In genomic region chr14:32230181-32230580, GRCh38 we compare ENCODE assay signal across 14 cellular contexts. TPM values are rescaled to one million over a fixed set of nuclear protein-coding genes. Genes with fewer than 3 reads are reported as not detected.
A peak's percentile ranks its signal among the peaks of the same experiment; 100 is the strongest.
DNase-seq lines count a peak whose midpoint lies in the region; ATAC-seq, FAIRE-seq and TF ChIP-seq lines count a peak whose summit lies in the region.
"Had no signal": no experiment of that assay in that cellular context is flagged by ENCODE, and none has a peak within 500 bp of the region (broad histone marks: within the 10 kb centered on the region; RNA-seq: fewer than 3 reads in every experiment).

No MANE protein-coding gene starts in this region.

- no peak overlapping the region for H3K4me3 ChIP-seq in bronchial epithelial cell (ENCODE audit: low read depth, low read length)
- H3K4me3 ChIP-seq: ascending aorta, GM23338 had no signal

- DNase-seq in AG08395 (ENCODE audit: low spot score) (peak; percentile 48), HTR-8/SVneo (ENCODE audit: insufficient read length, low spot score) (peak; percentile 30), bronchial epithelial cell (ENCODE audit: low read depth) (peak; percentile 85), left lobe of liver (ENCODE audit: low spot score) (no peak), mesenteric fat pad (ENCODE audit: low spot score) (no peak)
- DNase-seq in activated CD4-positive, alpha-beta T cell treated with anti-CD3 and anti-CD28 coated beads, Interleukin-2, amount 50 U/mL, for 4 hours = no peak
- DNase-seq in activated T-cell treated with anti-CD3 and anti-CD28 coated beads, Interleukin-2, amount 50 U/mL, for 1 hour = no peak
- DNase-seq in stimulated activated CD4-positive, alpha-beta T cell treated with anti-CD3 and anti-CD28 coated beads, Interleukin-4, amount 100 ng/mL, for 24 hours = no peak
- DNase-seq: erythroblast, islet precursor cell, KG1 had no signal

- TF ChIP-seq CTCF in bronchial epithelial cell (IDR thresholded peaks at IDR 0.05; ENCODE audit: insufficient read depth, low read length, severe bottlenecking) = no peak

- no peak for FAIRE-seq in HTR-8/SVneo (lab: Jason Lieb, UNC)
- FAIRE-seq in bronchial epithelial cell (lab: Jason Lieb, UNC) = no peak
- FAIRE-seq: G401.6 had no signal

- no peaks in the 10 kb centered on the region for H3K36me3 ChIP-seq in bronchial epithelial cell (ENCODE audit: control insufficient read depth, insufficient read depth, low read length)
- H3K36me3 ChIP-seq: ascending aorta had no signal

- H3K27me3 ChIP-seq in bronchial epithelial cell (ENCODE audit: control insufficient read depth, insufficient read depth, low read length) = no peaks in the 10 kb centered on the region
- H3K27me3 ChIP-seq: ascending aorta had no signal

- ATAC-seq in left lobe of liver = peak; percentile 88
- ATAC-seq: GM23338 had no signal

RNA-seq across cellular contexts. Expression of gene RNU6-8, which starts 27.1 kb away (rescaled TPM):
- total RNA-seq in bronchial epithelial cell (not detected in 2 replicates), left lobe of liver (not detected), mesenteric fat pad (not detected)
- total RNA-seq: ascending aorta, GM23338 had no signal

RNA-seq across cellular contexts. Expression of gene RNU6-7, which starts 28.3 kb away (rescaled TPM):
- total RNA-seq in bronchial epithelial cell (not detected in 2 replicates), left lobe of liver (not detected), mesenteric fat pad (not detected)
- total RNA-seq: ascending aorta, GM23338 had no signal

Comparison
In these comparisons a context has a peak if more than half of its experiments do, and no peak if none do; other contexts are left out.
1. DNase-seq: peak in AG08395 (single experiment), HTR-8/SVneo (single experiment) and bronchial epithelial cell (single experiment); none in left lobe of liver (single experiment), mesenteric fat pad (single experiment), activated CD4-positive, alpha-beta T cell treated with anti-CD3 and anti-CD28 coated beads, Interleukin-2, amount 50 U/mL, for 4 hours (0 of 2), activated T-cell treated with anti-CD3 and anti-CD28 coated beads, Interleukin-2, amount 50 U/mL, for 1 hour (single experiment) and stimulated activated CD4-positive, alpha-beta T cell treated with anti-CD3 and anti-CD28 coated beads, Interleukin-4, amount 100 ng/mL, for 24 hours (single experiment).